1 cellular context compared by ENCODE assay signal in the genomic region with DNA sequence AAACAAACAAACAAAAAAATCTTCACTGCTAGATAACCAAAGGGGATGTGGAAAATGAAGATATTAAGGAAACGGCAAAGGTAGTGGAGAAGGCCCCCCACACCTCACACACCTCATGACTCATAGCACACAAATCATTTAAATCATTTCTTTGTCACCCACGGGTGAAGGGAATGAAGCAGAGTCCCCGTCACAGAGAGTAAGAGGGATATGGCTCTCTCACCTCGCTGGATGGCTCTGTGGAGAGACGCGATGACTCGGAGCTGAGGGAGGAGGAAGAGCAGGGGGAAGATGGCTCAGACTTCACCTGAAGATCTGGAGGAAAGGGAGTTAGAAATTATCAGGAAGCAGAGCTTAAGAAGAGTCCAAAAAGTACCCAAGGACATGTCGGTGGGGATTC.
TF ChIP-seq lines count a peak whose summit lies in the region.

No MANE protein-coding gene starts in this region.

TF ChIP-seq in IMR-90, 13 proteins besides CTCF, POLR2A, EP300 and RAD21:
- no peak for TF ChIP-seq RFX5 (IDR thresholded peaks at IDR 0.05; ENCODE audit: low read depth, low read length)
- TF ChIP-seq, protein P1, sequence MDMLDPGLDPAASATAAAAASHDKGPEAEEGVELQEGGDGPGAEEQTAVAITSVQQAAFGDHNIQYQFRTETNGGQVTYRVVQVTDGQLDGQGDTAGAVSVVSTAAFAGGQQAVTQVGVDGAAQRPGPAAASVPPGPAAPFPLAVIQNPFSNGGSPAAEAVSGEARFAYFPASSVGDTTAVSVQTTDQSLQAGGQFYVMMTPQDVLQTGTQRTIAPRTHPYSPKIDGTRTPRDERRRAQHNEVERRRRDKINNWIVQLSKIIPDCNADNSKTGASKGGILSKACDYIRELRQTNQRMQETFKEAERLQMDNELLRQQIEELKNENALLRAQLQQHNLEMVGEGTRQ (IDR thresholded peaks at IDR 0.05; ENCODE audit: low read depth, low read length): no peak
- no peak for TF ChIP-seq RCOR1 (IDR thresholded peaks at IDR 0.05; ENCODE audit: insufficient replicate concordance, low read length)
- no peak for TF ChIP-seq BHLHE40 (IDR thresholded peaks at IDR 0.05; ENCODE audit: low read depth, low read length)
- TF ChIP-seq CEBPB (IDR thresholded peaks at IDR 0.05; ENCODE audit: low read depth, low read length): no peak
- TF ChIP-seq MXI1 (IDR thresholded peaks at IDR 0.05; ENCODE audit: borderline replicate concordance, low read depth, low read length): no peak
TF ChIP-seq in IMR-90: peak in this region for 0.
